ENCODE assay signal across 20 cellular contexts in genomic region chr2:130957920-130958319, GRCh38.
A peak's percentile ranks its signal among the peaks of the same experiment; 100 is the strongest.
DNase-seq lines count a peak whose midpoint lies in the region; ATAC-seq, FAIRE-seq and TF ChIP-seq lines count a peak whose summit lies in the region.
"Had no signal": no experiment of that assay in that cellular context is flagged by ENCODE, and none has a peak within 500 bp of the region (broad histone marks: within the 10 kb centered on the region; RNA-seq: fewer than 3 reads in every experiment).

No MANE protein-coding gene starts in this region.

- CTCF ChIA-PET in HEK293T (lab: Yijun Ruan, JAX) = no interaction called here
- CTCF ChIA-PET in K562 (lab: Yijun Ruan, JAX; ENCODE audit: low intra/inter-chr PET ratio) = no interaction called here

- H3K4me2 ChIP-seq in BLaER1 = peak overlapping the region; percentile 45
- no peak overlapping the region for H3K4me2 ChIP-seq in K562 (ENCODE audit: insufficient read depth, low read length)

- H3K4me1 ChIP-seq in BLaER1 = peaks cover 27% of the 10 kb centered on the region
- H3K4me1 ChIP-seq in K562 (replicated peaks in 1 of 2; ENCODE audit: control insufficient read depth in 2 of 2, insufficient read depth in 2 of 2, low read length in 2 of 2) = no peaks in the 10 kb centered on the region; a peak in 1 of 5 replicates
- H3K4me1 ChIP-seq: HAP-1 had no signal

- BruUV-seq in K562 (replicated peaks; lab: Mats Ljungman, UMichigan) = no TSS peak

- POLR2A ChIA-PET in HEK293T (lab: Yijun Ruan, JAX) = no interaction called here
- POLR2A ChIA-PET in K562 (lab: Yijun Ruan, JAX) = no interaction called here

- no peak overlapping the region for H2AFZ ChIP-seq in K562 (ENCODE audit: low read depth, low read length)

- H3K9me3 ChIP-seq in BLaER1 = peaks cover 24% of the 10 kb centered on the region
- no peaks in the 10 kb centered on the region; the same call in 1 of the 2 replicates for H3K9me3 ChIP-seq in K562 (replicated peaks; ENCODE audit: control insufficient read depth, insufficient read depth, low read depth, low read length)
- H3K9me3 ChIP-seq: HAP-1 had no signal

- no peak overlapping the region for H3K9ac ChIP-seq in BLaER1
- H3K9ac ChIP-seq in K562 (ENCODE audit: insufficient read depth in 1 of 2, low read depth in 2 of 2, low read length in 2 of 2) = no peak overlapping the region

- TF ChIP-seq RAD21 in K562 (CRISPR knock-in tag; conservative IDR thresholded peaks at IDR 0.05 in 1 of 2, IDR thresholded peaks at IDR 0.05 in 1 of 2) = no peak

- H3K36me3 ChIP-seq in BLaER1 = no peaks in the 10 kb centered on the region
- H3K36me3 ChIP-seq in K562 (ENCODE audit: control insufficient read depth, insufficient read depth, low read length) = no peaks in the 10 kb centered on the region
- H3K36me3 ChIP-seq: HAP-1 had no signal

- no peaks in the 10 kb centered on the region for H3K79me2 ChIP-seq in K562 (ENCODE audit: control insufficient read depth, insufficient read depth, low read length)

- DNase-seq in HEK293T (ENCODE audit: extremely low spot score) = no peak
- peak; percentile 69 for DNase-seq in NCI-H82 (lab: John Stamatoyannopoulos, UW)
- DNase-seq in K562 (ENCODE audit: extremely low read depth in 1 of 4, low spot score in 3 of 4) = no peak
- no peak for DNase-seq in SHP77 treated with DMSO at 0.1 percent for 48 hours (lab: John Stamatoyannopoulos, UW)
- DNase-seq in D721Med (ENCODE audit: insufficient read length, low spot score) = no peak
- DNase-seq in GM19240 (ENCODE audit: insufficient read length, low spot score) = no peak
- DNase-seq: C1 segment of cervical spinal cord; CD8-positive, alpha-beta memory T cell; DMS79 treated with DMSO at 0.1 percent for 48 hours; MM.1S; NCI-H1092 treated with DMSO at 0.1 percent for 48 hours; NCI-H146; NCI-H2081; NCI-H2171 treated with DMSO at 0.1 percent for 48 hours; NCI-H446; T-cell had no signal

- no peak for TF ChIP-seq POLR2A in K562 (conservative IDR thresholded peaks at IDR 0.05)

- no peak overlapping the region for H3K4me3 ChIP-seq in BLaER1
- H3K4me3 ChIP-seq in K562 = no peak overlapping the region
- H3K4me3 ChIP-seq: HAP-1 had no signal

- WGBS in K562 (ENCODE audit: insufficient coverage, low coverage, missing lambda C conversion rate) = 0% methylated on average over 2 of the region's 2 CpGs

- no peak for ATAC-seq in K562
- no peak for ATAC-seq in HG02885 (IDR thresholded peaks at IDR 0.05; ENCODE audit: poor library complexity, unreplicated experiment)
- ATAC-seq: T-cell had no signal

- intact Hi-C loops in K562 (cut with micrococcal nuclease) = no loop called here

- FAIRE-seq in K562 (lab: Jason Lieb, UNC) (no peak), D721Med (lab: Jason Lieb, UNC) (no peak)
- FAIRE-seq: A204.1 had no signal

- no peaks in the 10 kb centered on the region for H4K20me1 ChIP-seq in BLaER1
- H4K20me1 ChIP-seq in K562 (replicated peaks; ENCODE audit: control insufficient read depth, insufficient read depth, low read length) = no peaks in the 10 kb centered on the region

- H3K27me3 ChIP-seq in BLaER1 (no peaks in the 10 kb centered on the region), K562 (ENCODE audit: control insufficient read depth in 2 of 2, insufficient read depth in 2 of 2, low read length in 2 of 2) (peaks cover 0 to 22% of the 10 kb centered on the region in 2 experiments; a peak in 3 of 5 replicates)

- in situ Hi-C loops in K562 (cut with MboI) = no loop called here

- no peaks in the 10 kb centered on the region for H3K9me1 ChIP-seq in K562 (ENCODE audit: control insufficient read depth, insufficient read depth, low read length)

- TF ChIP-seq CTCF in K562 (IDR thresholded peaks at IDR 0.05 in 2 of 3, conservative IDR thresholded peaks at IDR 0.05 in 1 of 3; ENCODE audit: insufficient read depth in 2 of 3, low read depth in 1 of 3, low read length in 3 of 3) = no peak
- TF ChIP-seq CTCF in D721Med (IDR thresholded peaks at IDR 0.05; ENCODE audit: insufficient read depth, missing control alignments) = no peak

- H3K27ac ChIP-seq in BLaER1 (no peak overlapping the region), K562 (ENCODE audit: extremely low read depth, low read depth, low read length) (no peak overlapping the region)

- TF ChIP-seq EP300 in K562 (IDR thresholded peaks at IDR 0.05; ENCODE audit: low read length) = no peak

TF ChIP-seq in HEK293T, 16 proteins besides CTCF, POLR2A, EP300 and RAD21:
- TF ChIP-seq ZNF384 (IDR thresholded peaks at IDR 0.05) (peak; percentile 16; the same call in 1 of the 2 replicates), L3MBTL2 (conservative IDR thresholded peaks at IDR 0.05) (no peak)

TF ChIP-seq in K562, 482 proteins besides CTCF, POLR2A, EP300 and RAD21:
- TF ChIP-seq ETS1 (conservative IDR thresholded peaks at IDR 0.05; ENCODE audit: control insufficient read depth, low read depth, low read length) = no peak
- peak; percentile 41; the same call in 1 of the 2 replicates for TF ChIP-seq ZBTB40 (IDR thresholded peaks at IDR 0.05)
- no peak for TF ChIP-seq ZBTB40 (CRISPR knock-in tag; IDR thresholded peaks at IDR 0.05)
